Comparison of ENCODE assay signal across 13 cellular contexts in the genomic region with DNA sequence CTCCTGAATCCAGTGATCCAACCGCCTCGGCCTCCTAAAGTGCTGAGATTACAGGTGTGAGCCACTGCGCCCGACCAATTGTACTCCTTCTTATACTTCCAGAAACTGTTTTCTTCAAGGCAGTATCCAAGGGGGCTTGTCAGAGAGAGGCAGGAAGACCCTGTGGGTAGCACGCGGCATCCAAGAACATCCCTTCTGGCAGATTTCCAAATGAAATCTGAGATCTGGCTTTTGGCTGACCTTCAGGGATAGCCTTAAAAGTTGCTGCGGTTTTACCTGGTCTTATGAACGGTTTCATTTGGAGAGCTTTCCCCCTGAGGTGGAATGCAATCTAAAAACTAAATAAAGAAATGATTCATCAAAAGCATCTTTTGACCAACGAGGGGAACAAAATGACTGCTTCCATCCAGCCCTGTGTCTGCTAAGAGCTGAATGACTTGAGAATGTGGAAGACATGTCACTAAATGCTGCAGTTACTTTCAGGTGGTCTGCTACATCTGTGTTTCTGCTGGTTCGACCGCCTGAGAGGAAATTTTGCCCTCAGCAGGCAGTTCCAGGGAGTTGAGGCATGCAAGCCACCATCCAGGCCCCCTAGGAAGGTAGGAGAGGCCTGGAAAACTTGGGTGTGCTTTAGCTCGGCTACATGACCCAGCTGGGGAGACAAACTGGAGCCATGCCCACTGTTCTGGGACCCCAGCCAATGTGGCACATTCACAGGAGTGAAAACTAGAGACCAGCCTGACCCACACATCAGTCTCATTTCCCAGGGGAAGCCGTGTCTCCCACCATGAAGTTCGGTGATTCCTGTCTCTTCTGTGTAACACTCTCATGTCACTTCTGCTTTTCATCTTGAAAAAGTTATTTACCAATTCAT.
DNase-seq lines count a peak whose midpoint lies in the region; ATAC-seq and TF ChIP-seq lines count a peak whose summit lies in the region.
"Had no signal": no experiment of that assay in that cellular context is flagged by ENCODE, and none has a peak within 500 bp of the region (broad histone marks: within the 10 kb centered on the region; RNA-seq: fewer than 3 reads in every experiment).

No MANE protein-coding gene starts in this region.

- H3K27me3 ChIP-seq in stomach (no peaks in the 10 kb centered on the region), esophagus squamous epithelium (no peaks in the 10 kb centered on the region)

- H3K4me3 ChIP-seq in stomach (no peak overlapping the region), esophagus squamous epithelium (no peak overlapping the region)
- H3K4me3 ChIP-seq: prostate gland had no signal

- H3K4me1 ChIP-seq in stomach, result peaks cover 10 to 13% (median 11%) of the 10 kb centered on the region in 4 donors
- H3K4me1 ChIP-seq in esophagus squamous epithelium, result peaks cover 0 to 19% (median 2%) of the 10 kb centered on the region in 3 donors

- no peak overlapping the region for H3K27ac Mint-ChIP-seq in activated naive CD8-positive, alpha-beta T cell treated with anti-CD3 and anti-CD28 coated beads, Interleukin-2, amount 50 U/mL, for 24 hours
- no peak overlapping the region for H3K27ac Mint-ChIP-seq in activated naive CD8-positive, alpha-beta T cell treated with anti-CD3 and anti-CD28 coated beads for 36 hours

- H3K36me3 ChIP-seq in stomach (no peaks in the 10 kb centered on the region), esophagus squamous epithelium (no peaks in the 10 kb centered on the region)
- H3K36me3 ChIP-seq: prostate gland had no signal

- no peak for TF ChIP-seq EP300 in stomach (IDR thresholded peaks at IDR 0.05)

- 62 to 77% (median 73%) methylated on average over 14 of the region's 14 CpGs for WGBS in stomach, 5 donors
- WGBS in esophagus squamous epithelium, 2 donors, result 63 to 65% methylated on average over 12 to 14 of the region's 14 CpGs

- peak; percentile 33 for ATAC-seq in activated naive CD8-positive, alpha-beta T cell treated with anti-CD3 and anti-CD28 coated beads, Interleukin-2, amount 50 U/mL, for 24 hours
- peak; percentile 51 for ATAC-seq in GM21717 (IDR thresholded peaks at IDR 0.05; ENCODE audit: unreplicated experiment)
- no peak for ATAC-seq in GM21360 (IDR thresholded peaks at IDR 0.05; ENCODE audit: unreplicated experiment)
- no peak for ATAC-seq in HG03097 (IDR thresholded peaks at IDR 0.05; ENCODE audit: low FRiP score, unreplicated experiment)
- ATAC-seq: SK-N-SH treated with all-trans-retinoic acid at 6 μM for 48 hours had no signal

- H3K36me3 Mint-ChIP-seq in activated naive CD8-positive, alpha-beta T cell treated with anti-CD3 and anti-CD28 coated beads, Interleukin-2, amount 50 U/mL, for 24 hours (ENCODE audit: low read depth), result no peaks in the 10 kb centered on the region
- H3K36me3 Mint-ChIP-seq in activated naive CD8-positive, alpha-beta T cell treated with anti-CD3 and anti-CD28 coated beads for 36 hours, result no peaks in the 10 kb centered on the region
- H3K36me3 Mint-ChIP-seq: brain had no signal

- intact Hi-C loops in stomach (cut with DNase I; ENCODE audit: low total_unique reads) (no loop called here), esophagus squamous epithelium (cut with DNase I) (no loop called here)

- TF ChIP-seq POLR2A in stomach (IDR thresholded peaks at IDR 0.05) (no peak), esophagus squamous epithelium (IDR thresholded peaks at IDR 0.05) (no peak)

- H3K27ac ChIP-seq in stomach, result no peak overlapping the region
- no peak overlapping the region for H3K27ac ChIP-seq in esophagus squamous epithelium
- H3K27ac ChIP-seq: prostate gland had no signal

- H3K4me1 Mint-ChIP-seq in activated naive CD8-positive, alpha-beta T cell treated with anti-CD3 and anti-CD28 coated beads, Interleukin-2, amount 50 U/mL, for 24 hours, result peaks cover 11% of the 10 kb centered on the region
- peaks cover 16% of the 10 kb centered on the region for H3K4me1 Mint-ChIP-seq in activated naive CD8-positive, alpha-beta T cell treated with anti-CD3 and anti-CD28 coated beads for 36 hours

- DNase-seq in activated naive CD8-positive, alpha-beta T cell treated with anti-CD3 and anti-CD28 coated beads, Interleukin-2, amount 50 U/mL, for 24 hours, result no peak
- DNase-seq in activated naive CD8-positive, alpha-beta T cell treated with anti-CD3 and anti-CD28 coated beads for 36 hours, result no peak
- peak; percentile 70 for DNase-seq in NCI-H1092 (lab: John Stamatoyannopoulos, UW)
- DNase-seq in stomach, result peak; percentile 30
- no peak for DNase-seq in esophagus squamous epithelium (lab: John Stamatoyannopoulos, UW)
- DNase-seq: AML-193, NCI-H1417 treated with DMSO at 0.1 percent for 48 hours had no signal

- peaks cover under 1% of the 10 kb centered on the region for H3K9me3 Mint-ChIP-seq in activated naive CD8-positive, alpha-beta T cell treated with anti-CD3 and anti-CD28 coated beads, Interleukin-2, amount 50 U/mL, for 24 hours
- H3K9me3 Mint-ChIP-seq in activated naive CD8-positive, alpha-beta T cell treated with anti-CD3 and anti-CD28 coated beads for 36 hours, result peaks cover 11% of the 10 kb centered on the region

- H3K27me3 Mint-ChIP-seq in activated naive CD8-positive, alpha-beta T cell treated with anti-CD3 and anti-CD28 coated beads, Interleukin-2, amount 50 U/mL, for 24 hours, result no peaks in the 10 kb centered on the region
- no peaks in the 10 kb centered on the region for H3K27me3 Mint-ChIP-seq in activated naive CD8-positive, alpha-beta T cell treated with anti-CD3 and anti-CD28 coated beads for 36 hours

- no peak for TF ChIP-seq CTCF in stomach (IDR thresholded peaks at IDR 0.05)
- no peak for TF ChIP-seq CTCF in esophagus squamous epithelium (IDR thresholded peaks at IDR 0.05)

- H3K4me3 Mint-ChIP-seq in activated naive CD8-positive, alpha-beta T cell treated with anti-CD3 and anti-CD28 coated beads, Interleukin-2, amount 50 U/mL, for 24 hours, result no peak overlapping the region
- H3K4me3 Mint-ChIP-seq in activated naive CD8-positive, alpha-beta T cell treated with anti-CD3 and anti-CD28 coated beads for 36 hours, result no peak overlapping the region
- H3K4me3 Mint-ChIP-seq: brain had no signal

- no peaks in the 10 kb centered on the region for H3K9me3 ChIP-seq in stomach
- no peaks in the 10 kb centered on the region for H3K9me3 ChIP-seq in esophagus squamous epithelium
- H3K9me3 ChIP-seq: prostate gland had no signal

Comparison
In these comparisons a context has a peak if more than half of its experiments do, and no peak if none do; other contexts are left out.
1. ATAC-seq: peak in activated naive CD8-positive, alpha-beta T cell treated with anti-CD3 and anti-CD28 coated beads, Interleukin-2, amount 50 U/mL, for 24 hours (single experiment) and GM21717 (single experiment); none in GM21360 (single experiment) and HG03097 (single experiment).
2. DNase-seq: peak in NCI-H1092 (single experiment) and stomach (single experiment); none in activated naive CD8-positive, alpha-beta T cell treated with anti-CD3 and anti-CD28 coated beads, Interleukin-2, amount 50 U/mL, for 24 hours (single experiment), activated naive CD8-positive, alpha-beta T cell treated with anti-CD3 and anti-CD28 coated beads for 36 hours (single experiment) and esophagus squamous epithelium (single experiment).